In the genomic region with DNA sequence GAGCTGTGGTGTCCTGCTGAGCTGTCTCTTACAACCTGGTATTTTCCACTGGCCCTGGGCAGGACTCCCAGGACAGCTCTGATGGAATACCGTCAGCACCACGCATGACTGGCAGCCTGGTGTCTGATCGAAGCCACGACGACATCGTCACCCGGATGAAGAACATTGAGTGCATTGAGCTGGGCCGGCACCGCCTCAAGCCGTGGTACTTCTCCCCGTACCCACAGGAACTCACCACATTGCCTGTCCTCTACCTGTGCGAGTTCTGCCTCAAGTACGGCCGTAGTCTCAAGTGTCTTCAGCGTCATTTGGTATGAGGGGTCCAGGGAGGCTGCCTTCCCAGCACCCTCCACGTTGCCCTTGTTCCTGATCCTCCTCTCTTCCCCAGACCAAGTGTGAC, we compare ENCODE assay signal across 17 cellular contexts. TPM values are rescaled to one million over a fixed set of nuclear protein-coding genes. Genes with fewer than 3 reads are reported as not detected.
DNase-seq lines count a peak whose midpoint lies in the region; ATAC-seq and TF ChIP-seq lines count a peak whose summit lies in the region.
"Had no signal": no experiment of that assay in that cellular context is flagged by ENCODE, and none has a peak within 500 bp of the region (broad histone marks: within the 10 kb centered on the region; RNA-seq: fewer than 3 reads in every experiment).

No MANE protein-coding gene starts in this region.

- peaks cover 60% of the 10 kb centered on the region for H3K36me3 Mint-ChIP-seq in activated CD8-positive, alpha-beta T cell treated with anti-CD3 and anti-CD28 coated beads for 36 hours (ENCODE audit: low read depth)
- H3K36me3 Mint-ChIP-seq in activated CD8-positive, alpha-beta T cell treated with anti-CD3 and anti-CD28 coated beads, Interleukin-2, amount 10 ng/mL, durations not matched to agents 7 days and 5 days (ENCODE audit: low read depth) = peaks cover 55% of the 10 kb centered on the region
- H3K36me3 Mint-ChIP-seq in IgD-negative memory B cell (peaks cover 4% of the 10 kb centered on the region), endothelial cell (ENCODE audit: low read depth, unreplicated experiment) (peaks cover 35% of the 10 kb centered on the region), neural crest cell (ENCODE audit: low read depth) (peaks cover 20% of the 10 kb centered on the region)

- no peak for TF ChIP-seq CTCF in activated CD8-positive, alpha-beta T cell treated with anti-CD3 and anti-CD28 coated beads for 36 hours (IDR thresholded peaks at IDR 0.05)
- no peak for TF ChIP-seq CTCF in endothelial cell (IDR thresholded peaks at IDR 0.05; ENCODE audit: unreplicated experiment)
- TF ChIP-seq CTCF in neural crest cell (conservative IDR thresholded peaks at IDR 0.05) = no peak
- TF ChIP-seq CTCF in foreskin fibroblast (IDR thresholded peaks at IDR 0.05; ENCODE audit: low read depth, low read length) = no peak

- CTCF ChIA-PET in activated CD8-positive, alpha-beta T cell treated with anti-CD3 and anti-CD28 coated beads for 36 hours (lab: Charles Lee) = interaction anchor here (1.6 kb wide), 1 partner anchor 65 kb away, joined by 9 read pairs; no protein-coding TSS in a partner anchor
- CTCF ChIA-PET in activated CD8-positive, alpha-beta T cell treated with anti-CD3 and anti-CD28 coated beads, Interleukin-2, amount 10 ng/mL, durations not matched to agents 7 days and 5 days (lab: Charles Lee) = interaction anchor here (4.4 kb wide), 1 partner anchor 170 kb away, joined by 31 read pairs; no protein-coding TSS in a partner anchor

- peaks cover 36% of the 10 kb centered on the region for H3K4me1 Mint-ChIP-seq in activated CD8-positive, alpha-beta T cell treated with anti-CD3 and anti-CD28 coated beads for 36 hours (ENCODE audit: low read depth)
- peaks cover 51% of the 10 kb centered on the region for H3K4me1 Mint-ChIP-seq in activated CD8-positive, alpha-beta T cell treated with anti-CD3 and anti-CD28 coated beads, Interleukin-2, amount 10 ng/mL, durations not matched to agents 7 days and 5 days (ENCODE audit: low read depth)
- H3K4me1 Mint-ChIP-seq in IgD-negative memory B cell (peaks cover 16 to 21% (median 18%) of the 10 kb centered on the region in 3 donors), endothelial cell (ENCODE audit: unreplicated experiment) (peaks cover 9% of the 10 kb centered on the region), neural crest cell (peaks cover 38% of the 10 kb centered on the region)

- no peak overlapping the region for H3K4me3 ChIP-seq in foreskin fibroblast (ENCODE audit: low read depth in 1 of 2, low read length in 2 of 2)
- H3K4me3 ChIP-seq: BLaER1 treated with 17β-estradiol and CSF1 and Interleukin-3, amounts not matched to agents 10 nM and 100 nM; GM12878; lung; smooth muscle cell had no signal

- no peaks in the 10 kb centered on the region for H3K9me3 Mint-ChIP-seq in activated CD8-positive, alpha-beta T cell treated with anti-CD3 and anti-CD28 coated beads for 36 hours
- no peaks in the 10 kb centered on the region for H3K9me3 Mint-ChIP-seq in activated CD8-positive, alpha-beta T cell treated with anti-CD3 and anti-CD28 coated beads, Interleukin-2, amount 10 ng/mL, durations not matched to agents 7 days and 5 days (ENCODE audit: insufficient read depth)
- H3K9me3 Mint-ChIP-seq in IgD-negative memory B cell (no peaks in the 10 kb centered on the region), endothelial cell (ENCODE audit: unreplicated experiment) (no peaks in the 10 kb centered on the region), neural crest cell (no peaks in the 10 kb centered on the region)

- intact Hi-C loops in activated CD8-positive, alpha-beta T cell treated with anti-CD3 and anti-CD28 coated beads for 36 hours (cut with micrococcal nuclease) = loop anchor here (5.0 kb wide), 2 partner anchors 58 to 103 kb away; no protein-coding TSS in a partner anchor

- no peaks in the 10 kb centered on the region for H3K27me3 Mint-ChIP-seq in activated CD8-positive, alpha-beta T cell treated with anti-CD3 and anti-CD28 coated beads for 36 hours
- H3K27me3 Mint-ChIP-seq in activated CD8-positive, alpha-beta T cell treated with anti-CD3 and anti-CD28 coated beads, Interleukin-2, amount 10 ng/mL, durations not matched to agents 7 days and 5 days (ENCODE audit: low read depth) = no peaks in the 10 kb centered on the region
- H3K27me3 Mint-ChIP-seq in IgD-negative memory B cell = no peaks in the 10 kb centered on the region
- peaks cover 17% of the 10 kb centered on the region for H3K27me3 Mint-ChIP-seq in endothelial cell (ENCODE audit: unreplicated experiment)
- peaks cover 8% of the 10 kb centered on the region for H3K27me3 Mint-ChIP-seq in neural crest cell (ENCODE audit: low read depth)

- ATAC-seq in activated CD8-positive, alpha-beta T cell treated with anti-CD3 and anti-CD28 coated beads for 36 hours = no peak
- ATAC-seq in activated CD8-positive, alpha-beta T cell treated with anti-CD3 and anti-CD28 coated beads, Interleukin-2, amount 10 ng/mL, durations not matched to agents 7 days and 5 days = no peak
- ATAC-seq: GM12878, HCT116, HepG2 had no signal

- H3K27ac Mint-ChIP-seq in activated CD8-positive, alpha-beta T cell treated with anti-CD3 and anti-CD28 coated beads for 36 hours = peak overlapping the region; percentile 30
- no peak overlapping the region for H3K27ac Mint-ChIP-seq in activated CD8-positive, alpha-beta T cell treated with anti-CD3 and anti-CD28 coated beads, Interleukin-2, amount 10 ng/mL, durations not matched to agents 7 days and 5 days
- H3K27ac Mint-ChIP-seq in IgD-negative memory B cell (peak overlapping the region; percentile 11 to 82 (median 59)), endothelial cell (ENCODE audit: unreplicated experiment) (no peak overlapping the region), neural crest cell (ENCODE audit: unreplicated experiment) (no peak overlapping the region)

- no peak overlapping the region for H3K4me3 Mint-ChIP-seq in activated CD8-positive, alpha-beta T cell treated with anti-CD3 and anti-CD28 coated beads for 36 hours
- H3K4me3 Mint-ChIP-seq in activated CD8-positive, alpha-beta T cell treated with anti-CD3 and anti-CD28 coated beads, Interleukin-2, amount 10 ng/mL, durations not matched to agents 7 days and 5 days = no peak overlapping the region
- H3K4me3 Mint-ChIP-seq in IgD-negative memory B cell (peak overlapping the region in 3 of 4 donors; percentile 4 to 85 (median 67)), endothelial cell (ENCODE audit: unreplicated experiment) (peak overlapping the region; percentile 26), neural crest cell (peak overlapping the region; percentile 66)

- POLR2A ChIA-PET in activated CD8-positive, alpha-beta T cell treated with anti-CD3 and anti-CD28 coated beads for 36 hours (lab: Charles Lee) = interaction anchor here (0.7 to 1.1 kb wide), 3 partner anchors 8 to 144 kb away, joined by 3 read pairs; no protein-coding TSS in a partner anchor
- POLR2A ChIA-PET in activated CD8-positive, alpha-beta T cell treated with anti-CD3 and anti-CD28 coated beads, Interleukin-2, amount 10 ng/mL, durations not matched to agents 7 days and 5 days (lab: Charles Lee) = interaction anchor here (1.0 kb wide), 1 partner anchor 242 kb away, joined by 3 read pairs; no protein-coding TSS in a partner anchor

- no peak for DNase-seq in activated CD8-positive, alpha-beta T cell treated with anti-CD3 and anti-CD28 coated beads for 36 hours
- no peak for DNase-seq in activated CD8-positive, alpha-beta T cell treated with anti-CD3 and anti-CD28 coated beads, Interleukin-2, amount 10 ng/mL, durations not matched to agents 7 days and 5 days
- DNase-seq in endothelial cell (ENCODE audit: low spot score) = no peak
- no peak for DNase-seq in neural crest cell (ENCODE audit: low read depth, low spot score)
- DNase-seq in COLO668 (lab: John Stamatoyannopoulos, UW; ENCODE audit: unreplicated experiment) = no peak
- no peak for DNase-seq in foreskin fibroblast
- DNase-seq in AG20443 (ENCODE audit: low spot score) = no peak
- DNase-seq: activated effector memory CD4-positive, alpha-beta T cell treated with Interleukin-2 at 50 U/mL for 16 hours; NCI-H524 treated with DMSO at 0.1 percent for 48 hours; stimulated activated CD4-positive, alpha-beta T cell treated with anti-CD3 and anti-CD28 coated beads, Interleukin-4, amount 100 ng/mL, for 1 hour had no signal

RNA-seq across cellular contexts. Expression of a gene that starts 2.4 kb away (rescaled TPM):
- total RNA-seq in activated CD8-positive, alpha-beta T cell treated with anti-CD3 and anti-CD28 coated beads for 36 hours = 10 to 100 TPM; 67.7 to 71.8 TPM
- 10 to 100 TPM; 63.2 to 68.7 TPM for total RNA-seq in activated CD8-positive, alpha-beta T cell treated with anti-CD3 and anti-CD28 coated beads, Interleukin-2, amount 10 ng/mL, durations not matched to agents 7 days and 5 days
- polyA plus RNA-seq in IgD-negative memory B cell = 62.6 TPM
- total RNA-seq in endothelial cell (ENCODE audit: unreplicated experiment) = 28.2 TPM
- total RNA-seq in neural crest cell = 70.5 and 74.9 TPM in 2 replicates

RNA-seq across cellular contexts. Expression of a gene that starts 6.2 kb away (rescaled TPM):
- total RNA-seq in activated CD8-positive, alpha-beta T cell treated with anti-CD3 and anti-CD28 coated beads for 36 hours = 100 to 1,000 TPM; 101 to 109 TPM
- 10 to 100 TPM; 88.0 to 92.3 TPM for total RNA-seq in activated CD8-positive, alpha-beta T cell treated with anti-CD3 and anti-CD28 coated beads, Interleukin-2, amount 10 ng/mL, durations not matched to agents 7 days and 5 days
- 120 TPM for polyA plus RNA-seq in IgD-negative memory B cell
- 38.6 TPM for total RNA-seq in endothelial cell (ENCODE audit: unreplicated experiment)
- total RNA-seq in neural crest cell = 69.4 and 72.1 TPM in 2 replicates

RNA-seq across cellular contexts. Expression of a gene that starts 51.7 kb away (rescaled TPM):
- 10 to 100 TPM; 65.6 to 72.5 TPM for total RNA-seq in activated CD8-positive, alpha-beta T cell treated with anti-CD3 and anti-CD28 coated beads for 36 hours
- 10 to 100 TPM; 72.5 to 82.4 TPM for total RNA-seq in activated CD8-positive, alpha-beta T cell treated with anti-CD3 and anti-CD28 coated beads, Interleukin-2, amount 10 ng/mL, durations not matched to agents 7 days and 5 days
- polyA plus RNA-seq in IgD-negative memory B cell = 66.7 TPM
- total RNA-seq in endothelial cell (ENCODE audit: unreplicated experiment) (62.6 TPM), neural crest cell (49.0 and 53.7 TPM in 2 replicates)

Comparison
In these comparisons a context has a peak if more than half of its experiments do, and no peak if none do; other contexts are left out.
1. H3K27ac Mint-ChIP-seq: peak in activated CD8-positive, alpha-beta T cell treated with anti-CD3 and anti-CD28 coated beads for 36 hours (single experiment) and IgD-negative memory B cell (3 of 3); none in activated CD8-positive, alpha-beta T cell treated with anti-CD3 and anti-CD28 coated beads, Interleukin-2, amount 10 ng/mL, durations not matched to agents 7 days and 5 days (single experiment), endothelial cell (single experiment) and neural crest cell (single experiment).
2. H3K4me3 Mint-ChIP-seq: peak in IgD-negative memory B cell (3 of 4), endothelial cell (single experiment) and neural crest cell (single experiment); none in activated CD8-positive, alpha-beta T cell treated with anti-CD3 and anti-CD28 coated beads for 36 hours (single experiment) and activated CD8-positive, alpha-beta T cell treated with anti-CD3 and anti-CD28 coated beads, Interleukin-2, amount 10 ng/mL, durations not matched to agents 7 days and 5 days (single experiment).